12 cellular contexts compared by ENCODE assay signal in the genomic region with DNA sequence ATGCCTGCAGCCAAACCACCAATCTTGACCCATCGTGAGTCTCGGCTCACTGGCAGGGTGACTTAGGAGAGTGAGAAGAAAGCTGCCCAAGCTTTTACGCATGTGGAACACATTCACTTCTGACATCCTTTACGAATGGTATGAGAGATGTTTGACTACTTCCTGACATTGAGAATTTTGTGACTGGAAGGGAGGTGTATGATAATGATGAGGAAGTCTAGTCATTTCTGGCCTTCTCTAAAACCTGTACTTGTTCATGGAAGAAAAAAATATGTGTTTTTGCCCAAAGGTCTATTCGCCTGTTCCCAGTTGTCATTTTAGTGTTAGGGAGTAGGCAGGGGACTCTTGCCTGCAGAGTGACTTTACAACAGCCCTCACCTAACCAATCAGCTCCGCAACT.
DNase-seq lines count a peak whose midpoint lies in the region; ATAC-seq and TF ChIP-seq lines count a peak whose summit lies in the region.
"Had no signal": no experiment of that assay in that cellular context is flagged by ENCODE, and none has a peak within 500 bp of the region (broad histone marks: within the 10 kb centered on the region; RNA-seq: fewer than 3 reads in every experiment).

No MANE protein-coding gene starts in this region.

- H3K79me2 ChIP-seq in DOHH2 (ENCODE audit: control insufficient read depth, low read length), result no peaks in the 10 kb centered on the region
- no peaks in the 10 kb centered on the region for H3K79me2 ChIP-seq in mesendoderm (ENCODE audit: control insufficient read depth, insufficient read depth, low read length)
- H3K79me2 ChIP-seq: hepatocyte had no signal

- H3K4me1 ChIP-seq in DOHH2 (ENCODE audit: control insufficient read depth, low read length), result peaks cover 56% of the 10 kb centered on the region
- H3K4me1 ChIP-seq in naive thymus-derived CD4-positive, alpha-beta T cell (ENCODE audit: control insufficient read depth in 2 of 2, insufficient read depth in 2 of 2, low read length in 2 of 2), result no peaks in the 10 kb centered on the region
- H3K4me1 ChIP-seq in mesendoderm (ENCODE audit: control insufficient read depth, low read depth, low read length), result no peaks in the 10 kb centered on the region
- H3K4me1 ChIP-seq: BLaER1, testis had no signal

- no peak overlapping the region for H3K18ac ChIP-seq in mesendoderm (ENCODE audit: low read length)

- no peak overlapping the region for H3K4me3 Mint-ChIP-seq in naive thymus-derived CD4-positive, alpha-beta T cell

- H3K27me3 ChIP-seq in DOHH2 (ENCODE audit: control insufficient read depth, low read length) (no peaks in the 10 kb centered on the region), mesendoderm (ENCODE audit: insufficient read depth, low read length, poor library complexity) (no peaks in the 10 kb centered on the region)
- no peaks in the 10 kb centered on the region for H3K27me3 ChIP-seq in naive thymus-derived CD4-positive, alpha-beta T cell (ENCODE audit: control insufficient read depth in 2 of 2, insufficient read depth in 2 of 2, low read length in 2 of 2)
- H3K27me3 ChIP-seq: BLaER1, dorsolateral prefrontal cortex, hepatocyte, testis had no signal

- H3K9me2 ChIP-seq in DOHH2 (replicated peaks; ENCODE audit: control insufficient read depth, low read length), result no peaks in the 10 kb centered on the region

- no peaks in the 10 kb centered on the region for H3F3A ChIP-seq in DOHH2 (ENCODE audit: control insufficient read depth, insufficient read depth)

- H3K9me3 Mint-ChIP-seq in naive thymus-derived CD4-positive, alpha-beta T cell, result no peaks in the 10 kb centered on the region

- H3K27ac Mint-ChIP-seq in naive thymus-derived CD4-positive, alpha-beta T cell, result peak overlapping the region in 1 of 9 donors; percentile 64

- H3K36me3 ChIP-seq in DOHH2 (ENCODE audit: control insufficient read depth, low read length), result peaks cover 19% of the 10 kb centered on the region
- no peaks in the 10 kb centered on the region for H3K36me3 ChIP-seq in naive thymus-derived CD4-positive, alpha-beta T cell (ENCODE audit: control insufficient read depth in 2 of 3, insufficient read depth in 3 of 3, low read length in 3 of 3)
- no peaks in the 10 kb centered on the region for H3K36me3 ChIP-seq in mesendoderm (ENCODE audit: control insufficient read depth, insufficient read depth, low read length)
- H3K36me3 ChIP-seq: BLaER1 had no signal

- no peak overlapping the region for H3K4ac ChIP-seq in mesendoderm (ENCODE audit: low read depth, low read length)

- no peaks in the 10 kb centered on the region for H4K20me1 ChIP-seq in DOHH2 (ENCODE audit: control insufficient read depth, insufficient read depth, low read depth, low read length)
- H4K20me1 ChIP-seq: BLaER1 had no signal

- H4K5ac ChIP-seq in mesendoderm (ENCODE audit: low read length), result no peak overlapping the region

- ATAC-seq in GM19025 (IDR thresholded peaks at IDR 0.05; ENCODE audit: low read depth, unreplicated experiment) (peak; percentile 82), HG02759 (IDR thresholded peaks at IDR 0.05; ENCODE audit: unreplicated experiment) (peak; percentile 90), HG03575 (IDR thresholded peaks at IDR 0.05; ENCODE audit: extremely low read depth, insufficient number of reproducible peaks, low FRiP score, unreplicated experiment) (peak; percentile 69)
- no peak for ATAC-seq in naive thymus-derived CD4-positive, alpha-beta T cell

- H3K27ac ChIP-seq in DOHH2 (ENCODE audit: low read depth, low read length), result no peak overlapping the region
- no peak overlapping the region for H3K27ac ChIP-seq in naive thymus-derived CD4-positive, alpha-beta T cell (ENCODE audit: low read depth, low read length)
- no peak overlapping the region for H3K27ac ChIP-seq in mesendoderm (ENCODE audit: low read depth, low read length)
- H3K27ac ChIP-seq: BLaER1, hepatocyte, testis had no signal

- no peak overlapping the region for H4K8ac ChIP-seq in mesendoderm (ENCODE audit: low read depth, low read length)

- H3K4me3 ChIP-seq in DOHH2 (ENCODE audit: low read length) (no peak overlapping the region), mesendoderm (ENCODE audit: low read length) (no peak overlapping the region)
- no peak overlapping the region for H3K4me3 ChIP-seq in naive thymus-derived CD4-positive, alpha-beta T cell (ENCODE audit: low read length)
- H3K4me3 ChIP-seq: BLaER1, dorsolateral prefrontal cortex, hepatocyte, testis had no signal

- H2BK15ac ChIP-seq in mesendoderm (replicated peaks; ENCODE audit: low read depth), result no peak overlapping the region

- H3K23ac ChIP-seq in mesendoderm (ENCODE audit: low read length), result no peak overlapping the region

- peaks cover 0 to 13% (median 4%) of the 10 kb centered on the region in 7 donors for H3K4me1 Mint-ChIP-seq in naive thymus-derived CD4-positive, alpha-beta T cell

- TF ChIP-seq CTCF in DOHH2 (IDR thresholded peaks at IDR 0.05; ENCODE audit: low read depth, low read length, poor library complexity, severe bottlenecking), result no peak

- no peak overlapping the region for H3K56ac ChIP-seq in mesendoderm (ENCODE audit: low read length)

- no peaks in the 10 kb centered on the region for H3K36me3 Mint-ChIP-seq in naive thymus-derived CD4-positive, alpha-beta T cell

- no peak for DNase-seq in naive thymus-derived CD4-positive, alpha-beta T cell
- DNase-seq in amniotic stem cell (lab: John Stamatoyannopoulos, UW), result no peak
- no peak for DNase-seq in UCSD-AML1 (lab: John Stamatoyannopoulos, UW; ENCODE audit: unreplicated experiment)
- DNase-seq in mesendoderm, result no peak
- DNase-seq: dorsolateral prefrontal cortex, testis had no signal

- H2BK120ac ChIP-seq in mesendoderm (ENCODE audit: low read depth, low read length), result no peak overlapping the region

- intact Hi-C loops in naive thymus-derived CD4-positive, alpha-beta T cell (cut with micrococcal nuclease), result loop anchor here in 1 of 2 donors (2.0 kb wide), 1 partner anchor 15 kb away; no protein-coding TSS in a partner anchor

- CTCF ChIA-PET in naive thymus-derived CD4-positive, alpha-beta T cell (lab: Charles Lee), result interaction anchor here (0.8 kb wide), 1 partner anchor 277 kb away, joined by 3 read pairs; no protein-coding TSS in a partner anchor

- H3K9ac ChIP-seq in mesendoderm (ENCODE audit: low read length), result no peak overlapping the region
- H3K9ac ChIP-seq: BLaER1 had no signal

- H3K27me3 Mint-ChIP-seq in naive thymus-derived CD4-positive, alpha-beta T cell, result no peaks in the 10 kb centered on the region

- POLR2A ChIA-PET in naive thymus-derived CD4-positive, alpha-beta T cell (lab: Charles Lee), result no interaction called here

- H2BK5ac ChIP-seq in mesendoderm (ENCODE audit: low read length), result no peak overlapping the region

- no CpG with 5 or more reads among the region's 6 CpGs for WGBS in mesendoderm (ENCODE audit: extremely low coverage, insufficient coverage, low lambda C conversion rate)

- no peak overlapping the region for H2AK5ac ChIP-seq in mesendoderm (ENCODE audit: low read length)

- no peaks in the 10 kb centered on the region for H3K79me1 ChIP-seq in mesendoderm (ENCODE audit: low read length)

- 0 out of 2 replicates have a peak overlapping the region, but pooled peaks have one; percentile 5 for H3K4me2 ChIP-seq in DOHH2 (ENCODE audit: low read length)
- H3K4me2 ChIP-seq in mesendoderm (ENCODE audit: low read length), result no peak overlapping the region
- H3K4me2 ChIP-seq: BLaER1, hepatocyte had no signal

- no peaks in the 10 kb centered on the region for H3K9me3 ChIP-seq in DOHH2 (ENCODE audit: control insufficient read depth, insufficient read depth, low read length)
- H3K9me3 ChIP-seq in naive thymus-derived CD4-positive, alpha-beta T cell (ENCODE audit: control insufficient read depth in 2 of 3, low read length in 3 of 3), result no peaks in the 10 kb centered on the region
- H3K9me3 ChIP-seq: BLaER1, testis had no signal
